Comparison of ENCODE assay signal across 17 cellular contexts in genomic region chr11:16911658-16912057, GRCh38.
A peak's percentile ranks its signal among the peaks of the same experiment; 100 is the strongest.
DNase-seq lines count a peak whose midpoint lies in the region; ATAC-seq and TF ChIP-seq lines count a peak whose summit lies in the region.
"Had no signal": no experiment of that assay in that cellular context is flagged by ENCODE, and none has a peak within 500 bp of the region (broad histone marks: within the 10 kb centered on the region; RNA-seq: fewer than 3 reads in every experiment).

No MANE protein-coding gene starts in this region.

- peaks cover 12% of the 10 kb centered on the region for H3K4me1 Mint-ChIP-seq in activated CD8-positive, alpha-beta memory T cell treated with anti-CD3 and anti-CD28 coated beads, Interleukin-2, amount 10 ng/mL, durations not matched to agents 7 days and 5 days
- H3K4me1 Mint-ChIP-seq in T-helper 2 cell treated with Interferon-gamma antibody and Interleukin-4, amounts not matched to agents 5 μg/mL and 100 μg/mL, for 36 hours (ENCODE audit: low read depth), result peaks cover 13% of the 10 kb centered on the region
- peaks cover 41% of the 10 kb centered on the region for H3K4me1 Mint-ChIP-seq in stimulated activated memory B cell treated with anti-CD40 and anti-IgM and Interleukin-4, amounts not matched to agents 10 μg/mL and 1 μg/mL and 100 μg/mL, for 72 hours
- H3K4me1 Mint-ChIP-seq: CD8-positive, alpha-beta memory T cell had no signal

- POLR2A ChIA-PET in HEK293 (lab: Yijun Ruan, JAX), result no interaction called here

- no peaks in the 10 kb centered on the region for H3K36me3 Mint-ChIP-seq in activated CD8-positive, alpha-beta memory T cell treated with anti-CD3 and anti-CD28 coated beads, Interleukin-2, amount 10 ng/mL, durations not matched to agents 7 days and 5 days
- H3K36me3 Mint-ChIP-seq in T-helper 2 cell treated with Interferon-gamma antibody and Interleukin-4, amounts not matched to agents 5 μg/mL and 100 μg/mL, for 36 hours (ENCODE audit: low read depth), result no peaks in the 10 kb centered on the region
- peaks cover 26% of the 10 kb centered on the region for H3K36me3 Mint-ChIP-seq in stimulated activated memory B cell treated with anti-CD40 and anti-IgM and Interleukin-4, amounts not matched to agents 10 μg/mL and 1 μg/mL and 100 μg/mL, for 72 hours

- no peaks in the 10 kb centered on the region for H3K36me3 ChIP-seq in HEK293 (ENCODE audit: control insufficient read depth in 2 of 2, insufficient read depth in 1 of 2, low read length in 2 of 2)

- no peak overlapping the region for H3K4me3 Mint-ChIP-seq in activated CD8-positive, alpha-beta memory T cell treated with anti-CD3 and anti-CD28 coated beads, Interleukin-2, amount 10 ng/mL, durations not matched to agents 7 days and 5 days
- H3K4me3 Mint-ChIP-seq in T-helper 2 cell treated with Interferon-gamma antibody and Interleukin-4, amounts not matched to agents 5 μg/mL and 100 μg/mL, for 36 hours, result no peak overlapping the region
- H3K4me3 Mint-ChIP-seq in stimulated activated memory B cell treated with anti-CD40 and anti-IgM and Interleukin-4, amounts not matched to agents 10 μg/mL and 1 μg/mL and 100 μg/mL, for 72 hours, result no peak overlapping the region
- H3K4me3 Mint-ChIP-seq: CD8-positive, alpha-beta memory T cell had no signal

- H3K9me3 ChIP-seq in HEK293 (ENCODE audit: control insufficient read depth, insufficient read depth, low read depth, low read length), result no peaks in the 10 kb centered on the region
- H3K9me3 ChIP-seq: A549 had no signal

- H3K27ac Mint-ChIP-seq in activated CD8-positive, alpha-beta memory T cell treated with anti-CD3 and anti-CD28 coated beads, Interleukin-2, amount 10 ng/mL, durations not matched to agents 7 days and 5 days, result no peak overlapping the region
- peak overlapping the region; percentile 10 for H3K27ac Mint-ChIP-seq in T-helper 2 cell treated with Interferon-gamma antibody and Interleukin-4, amounts not matched to agents 5 μg/mL and 100 μg/mL, for 36 hours
- H3K27ac Mint-ChIP-seq in stimulated activated memory B cell treated with anti-CD40 and anti-IgM and Interleukin-4, amounts not matched to agents 10 μg/mL and 1 μg/mL and 100 μg/mL, for 72 hours, result peak overlapping the region; percentile 26

- DNase-seq in activated CD8-positive, alpha-beta memory T cell treated with anti-CD3 and anti-CD28 coated beads, Interleukin-2, amount 10 ng/mL, durations not matched to agents 7 days and 5 days, result no peak
- DNase-seq in activated CD8-positive, alpha-beta memory T cell treated with anti-CD3 and anti-CD28 coated beads, Interleukin-2, amount 50 U/mL, for 4 hours, result no peak
- no peak for DNase-seq in T-helper 2 cell treated with Interferon-gamma antibody and Interleukin-4, amounts not matched to agents 5 μg/mL and 100 μg/mL, for 36 hours (ENCODE audit: low spot score)
- no peak for DNase-seq in NCI-H2171 treated with DMSO at 0.1 percent for 48 hours (lab: John Stamatoyannopoulos, UW)
- no peak for DNase-seq in middle frontal gyrus (ENCODE audit: extremely low spot score, low spot score)
- DNase-seq: C1 segment of cervical spinal cord; CD8-positive, alpha-beta memory T cell; NCI-H1436; NCI-H2029; NCI-H2171; NK-92 treated with Interleukin-12 subunit alpha and Interleukin-12 subunit beta, amount 100 ng/mL, for 24 hours; SHP77 had no signal

- CTCF ChIA-PET in activated CD8-positive, alpha-beta memory T cell treated with anti-CD3 and anti-CD28 coated beads, Interleukin-2, amount 10 ng/mL, durations not matched to agents 7 days and 5 days (lab: Charles Lee), result no interaction called here
- CTCF ChIA-PET in HEK293 (lab: Yijun Ruan, JAX), result interaction anchor here (0.9 to 1.0 kb wide), 2 partner anchors 91 to 104 kb away, joined by 3 to 5 read pairs; no protein-coding TSS in a partner anchor

- H3K4me1 ChIP-seq in HEK293 (ENCODE audit: control insufficient read depth, insufficient read depth, low read length), result peaks cover 6% of the 10 kb centered on the region; the same call in 1 of the 2 replicates

- no peaks in the 10 kb centered on the region for H3K27me3 Mint-ChIP-seq in activated CD8-positive, alpha-beta memory T cell treated with anti-CD3 and anti-CD28 coated beads, Interleukin-2, amount 10 ng/mL, durations not matched to agents 7 days and 5 days
- no peaks in the 10 kb centered on the region for H3K27me3 Mint-ChIP-seq in T-helper 2 cell treated with Interferon-gamma antibody and Interleukin-4, amounts not matched to agents 5 μg/mL and 100 μg/mL, for 36 hours (ENCODE audit: low read depth)
- no peaks in the 10 kb centered on the region for H3K27me3 Mint-ChIP-seq in stimulated activated memory B cell treated with anti-CD40 and anti-IgM and Interleukin-4, amounts not matched to agents 10 μg/mL and 1 μg/mL and 100 μg/mL, for 72 hours

- peak; percentile 33 for ATAC-seq in activated CD8-positive, alpha-beta memory T cell treated with anti-CD3 and anti-CD28 coated beads, Interleukin-2, amount 10 ng/mL, durations not matched to agents 7 days and 5 days
- peak; percentile 31 for ATAC-seq in stimulated activated memory B cell treated with anti-CD40 and anti-IgM and Interleukin-4, amounts not matched to agents 10 μg/mL and 1 μg/mL and 100 μg/mL, for 72 hours
- no peak for ATAC-seq in GM21529 (IDR thresholded peaks at IDR 0.05; ENCODE audit: unreplicated experiment)

- H3K4me3 ChIP-seq in HEK293 (ENCODE audit: low read depth, low read length), result no peak overlapping the region
- H3K4me3 ChIP-seq: A549, SK-N-MC had no signal

- no peak overlapping the region for H3K27ac ChIP-seq in HEK293 (ENCODE audit: extremely low read depth, low read depth, low read length)
- H3K27ac ChIP-seq: A549 had no signal

- TF ChIP-seq CTCF in HEK293 (tag by site-specific recombination; IDR thresholded peaks at IDR 0.05), result no peak

- H3K9me3 Mint-ChIP-seq in activated CD8-positive, alpha-beta memory T cell treated with anti-CD3 and anti-CD28 coated beads, Interleukin-2, amount 10 ng/mL, durations not matched to agents 7 days and 5 days (ENCODE audit: low read depth), result no peaks in the 10 kb centered on the region
- no peaks in the 10 kb centered on the region for H3K9me3 Mint-ChIP-seq in T-helper 2 cell treated with Interferon-gamma antibody and Interleukin-4, amounts not matched to agents 5 μg/mL and 100 μg/mL, for 36 hours
- H3K9me3 Mint-ChIP-seq in stimulated activated memory B cell treated with anti-CD40 and anti-IgM and Interleukin-4, amounts not matched to agents 10 μg/mL and 1 μg/mL and 100 μg/mL, for 72 hours, result no peaks in the 10 kb centered on the region

TF ChIP-seq in HEK293, 187 proteins besides CTCF, POLR2A, EP300 and RAD21:
- TF ChIP-seq TRIM28 (IDR thresholded peaks at IDR 0.05; ENCODE audit: borderline replicate concordance, low read length) (no peak), RBAK (tag by site-specific recombination; IDR thresholded peaks at IDR 0.05) (no peak), ZNF488 (tag by site-specific recombination; IDR thresholded peaks at IDR 0.05) (no peak), PRDM1 (tag by site-specific recombination; IDR thresholded peaks at IDR 0.05) (no peak), ZBTB44 (tag by site-specific recombination; IDR thresholded peaks at IDR 0.05) (no peak), ZNF10 (tag by site-specific recombination; IDR thresholded peaks at IDR 0.05) (0 out of 2 replicates have a peak, but pooled peaks have one; percentile 37)
